8 cellular contexts compared by ENCODE assay signal in genomic region chr5:71830626-71831539, GRCh38.
DNase-seq lines count a peak whose midpoint lies in the region; ATAC-seq and TF ChIP-seq lines count a peak whose summit lies in the region.

No MANE protein-coding gene starts in this region.

- TF ChIP-seq CTCF in coronary artery (IDR thresholded peaks at IDR 0.05) (no peak), MM.1S (IDR thresholded peaks at IDR 0.05; ENCODE audit: low read length) (no peak)

- no peaks in the 10 kb centered on the region for H3K4me1 Mint-ChIP-seq in T-helper 17 cell

- no peaks in the 10 kb centered on the region for H3F3A ChIP-seq in MM.1S (ENCODE audit: insufficient read depth, low read length)

- peak; percentile 70 for DNase-seq in D341Med (ENCODE audit: low spot score)
- DNase-seq in NCI-H2107 treated with DMSO at 0.1 percent for 48 hours (lab: John Stamatoyannopoulos, UW; ENCODE audit: unreplicated experiment) = peak; percentile 70
- DNase-seq in coronary artery (ENCODE audit: low spot score) = peak; percentile 86
- DNase-seq in midbrain (lab: John Stamatoyannopoulos, UW) = peak; percentile 45
- no peak for DNase-seq in T-helper 17 cell
- no peak for DNase-seq in GM19240 (ENCODE audit: insufficient read length, low spot score)
- DNase-seq in MM.1S = no peak

- H3K27ac ChIP-seq in coronary artery (peak overlapping the region; percentile 51 to 71), MM.1S (ENCODE audit: low read length) (no peak overlapping the region)

- no peaks in the 10 kb centered on the region for H3K36me3 Mint-ChIP-seq in T-helper 17 cell (ENCODE audit: low read depth)

- H3K4me3 Mint-ChIP-seq in T-helper 17 cell = no peak overlapping the region

- no peaks in the 10 kb centered on the region for H3K9me2 ChIP-seq in MM.1S (replicated peaks; ENCODE audit: insufficient read depth, low read length)

- ATAC-seq in T-helper 17 cell = no peak
- no peak for ATAC-seq in HG03097 (IDR thresholded peaks at IDR 0.05; ENCODE audit: low FRiP score, unreplicated experiment)

- peak overlapping the region; percentile 11 for H3K4me3 ChIP-seq in coronary artery
- H3K4me3 ChIP-seq in MM.1S (ENCODE audit: low read length) = no peak overlapping the region

- no peaks in the 10 kb centered on the region for H3K36me3 ChIP-seq in MM.1S (replicated peaks; ENCODE audit: insufficient read depth, low read length)

- H3K27me3 ChIP-seq in MM.1S (replicated peaks; ENCODE audit: insufficient read depth, low read length) = no peaks in the 10 kb centered on the region

- no peaks in the 10 kb centered on the region for H3K4me1 ChIP-seq in MM.1S (ENCODE audit: low read length)

- H4K20me1 ChIP-seq in MM.1S (ENCODE audit: insufficient read depth, low read length) = no peaks in the 10 kb centered on the region

- H3K4me2 ChIP-seq in MM.1S (ENCODE audit: low read depth, low read length) = no peak overlapping the region

- no peak overlapping the region for H3K9ac ChIP-seq in MM.1S (ENCODE audit: low read length)

- H3K27ac Mint-ChIP-seq in T-helper 17 cell = no peak overlapping the region

- no peak overlapping the region for H2AFZ ChIP-seq in MM.1S (ENCODE audit: low read length)

- no peaks in the 10 kb centered on the region for H3K79me2 ChIP-seq in MM.1S (ENCODE audit: low read length)

- no peaks in the 10 kb centered on the region for H3K27me3 Mint-ChIP-seq in T-helper 17 cell

- H3K9me3 ChIP-seq in T-helper 17 cell (ENCODE audit: control insufficient read depth, low read length, poor library complexity, severe bottlenecking) = peaks cover 8% of the 10 kb centered on the region
- H3K9me3 ChIP-seq in MM.1S (replicated peaks; ENCODE audit: insufficient read depth, low read length) = no peaks in the 10 kb centered on the region

Comparison
In these comparisons a context has a peak if more than half of its experiments do, and no peak if none do; other contexts are left out.
1. DNase-seq: peak in D341Med (single experiment), NCI-H2107 treated with DMSO at 0.1 percent for 48 hours (single experiment), coronary artery (single experiment) and midbrain (single experiment); none in T-helper 17 cell (0 of 3), GM19240 (single experiment) and MM.1S (single experiment).